ENCODE assay signal across 1 cellular context in genomic region chr12:50927766-50928224, GRCh38.
TF ChIP-seq lines count a peak whose summit lies in the region.

No MANE protein-coding gene starts in this region.

TF ChIP-seq in WTC11, 78 proteins besides CTCF, POLR2A, EP300 and RAD21 (continued from another document):
- TF ChIP-seq PRDM15 (CRISPR knock-in tag; IDR thresholded peaks at IDR 0.05) = no peak
- no peak for TF ChIP-seq SOX15 (CRISPR knock-in tag; IDR thresholded peaks at IDR 0.05)
- no peak for TF ChIP-seq NFYB (CRISPR knock-in tag; conservative IDR thresholded peaks at IDR 0.05; ENCODE audit: low read depth)
